Comparison of ENCODE assay signal across 1 cellular context in the genomic region with DNA sequence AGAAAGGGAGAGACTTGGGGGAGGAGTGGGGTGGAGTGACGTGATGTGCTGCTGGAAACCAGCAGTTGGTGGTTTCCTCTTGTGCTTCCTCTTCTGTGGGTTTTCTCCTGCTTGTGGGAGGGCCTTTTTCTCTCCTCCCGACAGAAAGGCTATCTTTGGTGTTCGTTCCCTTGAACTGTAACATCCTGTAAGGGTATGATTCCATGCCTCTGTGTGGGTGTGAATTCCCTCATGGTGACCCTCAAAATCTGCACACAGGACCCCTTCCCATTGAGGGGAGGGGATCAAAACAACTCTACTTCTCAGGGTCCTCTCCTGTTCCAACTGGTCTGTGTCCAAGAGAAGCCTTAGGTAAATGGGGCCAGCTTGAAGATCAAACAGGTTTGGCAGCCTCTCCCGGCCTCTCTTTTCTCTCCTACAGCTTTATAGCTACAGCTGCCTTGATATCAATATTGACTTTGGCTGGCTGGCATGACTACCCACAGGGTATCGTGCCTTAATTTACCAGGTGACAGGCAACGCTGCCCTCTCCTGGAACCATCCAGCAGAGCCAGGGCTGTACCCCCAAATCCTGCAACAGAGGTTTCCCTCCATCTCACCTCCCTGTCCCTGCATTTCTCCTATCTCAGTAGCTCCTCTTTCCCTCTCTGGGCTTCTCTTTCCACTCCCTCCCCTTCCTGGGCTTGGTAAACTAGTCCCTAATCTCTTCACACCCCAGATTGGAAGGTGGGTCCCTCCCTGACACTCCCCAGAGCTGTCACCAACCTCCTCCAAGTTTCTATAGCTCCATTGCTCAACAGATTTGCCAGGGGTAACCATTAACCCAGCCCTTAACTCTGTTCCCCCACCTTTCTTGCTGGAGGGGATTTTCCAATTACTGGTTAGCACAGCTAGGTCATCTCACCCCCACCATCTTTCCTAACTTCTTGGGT.
TF ChIP-seq lines count a peak whose summit lies in the region.

No MANE protein-coding gene starts in this region.

TF ChIP-seq in HepG2, 621 proteins besides CTCF, POLR2A, EP300 and RAD21 (continued from another document):
- TF ChIP-seq, protein P1, sequence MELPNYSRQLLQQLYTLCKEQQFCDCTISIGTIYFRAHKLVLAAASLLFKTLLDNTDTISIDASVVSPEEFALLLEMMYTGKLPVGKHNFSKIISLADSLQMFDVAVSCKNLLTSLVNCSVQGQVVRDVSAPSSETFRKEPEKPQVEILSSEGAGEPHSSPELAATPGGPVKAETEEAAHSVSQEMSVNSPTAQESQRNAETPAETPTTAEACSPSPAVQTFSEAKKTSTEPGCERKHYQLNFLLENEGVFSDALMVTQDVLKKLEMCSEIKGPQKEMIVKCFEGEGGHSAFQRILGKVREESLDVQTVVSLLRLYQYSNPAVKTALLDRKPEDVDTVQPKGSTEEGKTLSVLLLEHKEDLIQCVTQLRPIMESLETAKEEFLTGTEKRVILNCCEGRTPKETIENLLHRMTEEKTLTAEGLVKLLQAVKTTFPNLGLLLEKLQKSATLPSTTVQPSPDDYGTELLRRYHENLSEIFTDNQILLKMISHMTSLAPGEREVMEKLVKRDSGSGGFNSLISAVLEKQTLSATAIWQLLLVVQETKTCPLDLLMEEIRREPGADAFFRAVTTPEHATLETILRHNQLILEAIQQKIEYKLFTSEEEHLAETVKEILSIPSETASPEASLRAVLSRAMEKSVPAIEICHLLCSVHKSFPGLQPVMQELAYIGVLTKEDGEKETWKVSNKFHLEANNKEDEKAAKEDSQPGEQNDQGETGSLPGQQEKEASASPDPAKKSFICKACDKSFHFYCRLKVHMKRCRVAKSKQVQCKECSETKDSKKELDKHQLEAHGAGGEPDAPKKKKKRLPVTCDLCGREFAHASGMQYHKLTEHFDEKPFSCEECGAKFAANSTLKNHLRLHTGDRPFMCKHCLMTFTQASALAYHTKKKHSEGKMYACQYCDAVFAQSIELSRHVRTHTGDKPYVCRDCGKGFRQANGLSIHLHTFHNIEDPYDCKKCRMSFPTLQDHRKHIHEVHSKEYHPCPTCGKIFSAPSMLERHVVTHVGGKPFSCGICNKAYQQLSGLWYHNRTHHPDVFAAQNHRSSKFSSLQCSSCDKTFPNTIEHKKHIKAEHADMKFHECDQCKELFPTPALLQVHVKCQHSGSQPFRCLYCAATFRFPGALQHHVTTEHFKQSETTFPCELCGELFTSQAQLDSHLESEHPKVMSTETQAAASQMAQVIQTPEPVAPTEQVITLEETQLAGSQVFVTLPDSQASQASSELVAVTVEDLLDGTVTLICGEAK (IDR thresholded peaks at IDR 0.05): no peak
- TF ChIP-seq, protein P1 (CRISPR knock-in tag; IDR thresholded peaks at IDR 0.05): peak; percentile 61; the same call in 1 of the 2 replicates
- TF ChIP-seq, protein P2, sequence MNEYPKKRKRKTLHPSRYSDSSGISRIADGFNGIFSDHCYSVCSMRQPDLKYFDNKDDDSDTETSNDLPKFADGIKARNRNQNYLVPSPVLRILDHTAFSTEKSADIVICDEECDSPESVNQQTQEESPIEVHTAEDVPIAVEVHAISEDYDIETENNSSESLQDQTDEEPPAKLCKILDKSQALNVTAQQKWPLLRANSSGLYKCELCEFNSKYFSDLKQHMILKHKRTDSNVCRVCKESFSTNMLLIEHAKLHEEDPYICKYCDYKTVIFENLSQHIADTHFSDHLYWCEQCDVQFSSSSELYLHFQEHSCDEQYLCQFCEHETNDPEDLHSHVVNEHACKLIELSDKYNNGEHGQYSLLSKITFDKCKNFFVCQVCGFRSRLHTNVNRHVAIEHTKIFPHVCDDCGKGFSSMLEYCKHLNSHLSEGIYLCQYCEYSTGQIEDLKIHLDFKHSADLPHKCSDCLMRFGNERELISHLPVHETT (CRISPR knock-in tag; conservative IDR thresholded peaks at IDR 0.05): peak; percentile 31; the same call in 1 of the 2 replicates
- TF ChIP-seq JUNB (CRISPR knock-in tag; IDR thresholded peaks at IDR 0.05; ENCODE audit: borderline replicate concordance) (peak; percentile 63; the same call in 1 of the 2 replicates), PAWR (CRISPR knock-in tag; IDR thresholded peaks at IDR 0.05; ENCODE audit: borderline replicate concordance) (no peak), FOSL2 (CRISPR knock-in tag; IDR thresholded peaks at IDR 0.05) (peak; percentile 74), RARG (CRISPR knock-in tag; IDR thresholded peaks at IDR 0.05; ENCODE audit: low read depth) (no peak), ZNF781 (CRISPR knock-in tag; IDR thresholded peaks at IDR 0.05; ENCODE audit: borderline replicate concordance, not compliant biosample characterization) (no peak), ZNF672 (CRISPR knock-in tag; IDR thresholded peaks at IDR 0.05) (no peak; the same call in 1 of the 2 replicates), HOXD1 (CRISPR knock-in tag; IDR thresholded peaks at IDR 0.05) (peak; percentile 95), KDM5A (IDR thresholded peaks at IDR 0.05; ENCODE audit: borderline replicate concordance, low read length) (no peak), DMAP1 (CRISPR knock-in tag; IDR thresholded peaks at IDR 0.05) (0 out of 2 replicates have a peak, but pooled peaks have one; percentile 19)
- TF ChIP-seq, protein P3, sequence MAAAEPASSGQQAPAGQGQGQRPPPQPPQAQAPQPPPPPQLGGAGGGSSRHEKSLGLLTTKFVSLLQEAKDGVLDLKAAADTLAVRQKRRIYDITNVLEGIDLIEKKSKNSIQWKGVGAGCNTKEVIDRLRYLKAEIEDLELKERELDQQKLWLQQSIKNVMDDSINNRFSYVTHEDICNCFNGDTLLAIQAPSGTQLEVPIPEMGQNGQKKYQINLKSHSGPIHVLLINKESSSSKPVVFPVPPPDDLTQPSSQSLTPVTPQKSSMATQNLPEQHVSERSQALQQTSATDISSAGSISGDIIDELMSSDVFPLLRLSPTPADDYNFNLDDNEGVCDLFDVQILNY (CRISPR knock-in tag; conservative IDR thresholded peaks at IDR 0.05): no peak
- TF ChIP-seq, protein P4, sequence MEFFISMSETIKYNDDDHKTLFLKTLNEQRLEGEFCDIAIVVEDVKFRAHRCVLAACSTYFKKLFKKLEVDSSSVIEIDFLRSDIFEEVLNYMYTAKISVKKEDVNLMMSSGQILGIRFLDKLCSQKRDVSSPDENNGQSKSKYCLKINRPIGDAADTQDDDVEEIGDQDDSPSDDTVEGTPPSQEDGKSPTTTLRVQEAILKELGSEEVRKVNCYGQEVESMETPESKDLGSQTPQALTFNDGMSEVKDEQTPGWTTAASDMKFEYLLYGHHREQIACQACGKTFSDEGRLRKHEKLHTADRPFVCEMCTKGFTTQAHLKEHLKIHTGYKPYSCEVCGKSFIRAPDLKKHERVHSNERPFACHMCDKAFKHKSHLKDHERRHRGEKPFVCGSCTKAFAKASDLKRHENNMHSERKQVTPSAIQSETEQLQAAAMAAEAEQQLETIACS (CRISPR knock-in tag; IDR thresholded peaks at IDR 0.05): peak; percentile 31; the same call in 1 of the 2 replicates
- TF ChIP-seq, protein P5, sequence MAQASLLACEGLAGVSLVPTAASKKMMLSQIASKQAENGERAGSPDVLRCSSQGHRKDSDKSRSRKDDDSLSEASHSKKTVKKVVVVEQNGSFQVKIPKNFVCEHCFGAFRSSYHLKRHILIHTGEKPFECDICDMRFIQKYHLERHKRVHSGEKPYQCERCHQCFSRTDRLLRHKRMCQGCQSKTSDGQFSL (CRISPR knock-in tag; IDR thresholded peaks at IDR 0.05): 0 out of 2 replicates have a peak, but pooled peaks have one; percentile 28
- TF ChIP-seq, protein P6, sequence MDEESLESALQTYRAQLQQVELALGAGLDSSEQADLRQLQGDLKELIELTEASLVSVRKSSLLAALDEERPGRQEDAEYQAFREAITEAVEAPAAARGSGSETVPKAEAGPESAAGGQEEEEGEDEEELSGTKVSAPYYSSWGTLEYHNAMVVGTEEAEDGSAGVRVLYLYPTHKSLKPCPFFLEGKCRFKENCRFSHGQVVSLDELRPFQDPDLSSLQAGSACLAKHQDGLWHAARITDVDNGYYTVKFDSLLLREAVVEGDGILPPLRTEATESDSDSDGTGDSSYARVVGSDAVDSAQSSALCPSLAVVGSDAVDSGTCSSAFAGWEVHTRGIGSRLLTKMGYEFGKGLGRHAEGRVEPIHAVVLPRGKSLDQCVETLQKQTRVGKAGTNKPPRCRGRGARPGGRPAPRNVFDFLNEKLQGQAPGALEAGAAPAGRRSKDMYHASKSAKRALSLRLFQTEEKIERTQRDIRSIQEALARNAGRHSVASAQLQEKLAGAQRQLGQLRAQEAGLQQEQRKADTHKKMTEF (CRISPR knock-in tag; IDR thresholded peaks at IDR 0.05): peak; percentile 20; the same call in 1 of the 2 replicates
- TF ChIP-seq, protein P7, sequence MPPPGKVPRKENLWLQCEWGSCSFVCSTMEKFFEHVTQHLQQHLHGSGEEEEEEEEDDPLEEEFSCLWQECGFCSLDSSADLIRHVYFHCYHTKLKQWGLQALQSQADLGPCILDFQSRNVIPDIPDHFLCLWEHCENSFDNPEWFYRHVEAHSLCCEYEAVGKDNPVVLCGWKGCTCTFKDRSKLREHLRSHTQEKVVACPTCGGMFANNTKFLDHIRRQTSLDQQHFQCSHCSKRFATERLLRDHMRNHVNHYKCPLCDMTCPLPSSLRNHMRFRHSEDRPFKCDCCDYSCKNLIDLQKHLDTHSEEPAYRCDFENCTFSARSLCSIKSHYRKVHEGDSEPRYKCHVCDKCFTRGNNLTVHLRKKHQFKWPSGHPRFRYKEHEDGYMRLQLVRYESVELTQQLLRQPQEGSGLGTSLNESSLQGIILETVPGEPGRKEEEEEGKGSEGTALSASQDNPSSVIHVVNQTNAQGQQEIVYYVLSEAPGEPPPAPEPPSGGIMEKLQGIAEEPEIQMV (CRISPR knock-in tag; IDR thresholded peaks at IDR 0.05; ENCODE audit: low read depth): peak; percentile 83
- TF ChIP-seq, protein P8, sequence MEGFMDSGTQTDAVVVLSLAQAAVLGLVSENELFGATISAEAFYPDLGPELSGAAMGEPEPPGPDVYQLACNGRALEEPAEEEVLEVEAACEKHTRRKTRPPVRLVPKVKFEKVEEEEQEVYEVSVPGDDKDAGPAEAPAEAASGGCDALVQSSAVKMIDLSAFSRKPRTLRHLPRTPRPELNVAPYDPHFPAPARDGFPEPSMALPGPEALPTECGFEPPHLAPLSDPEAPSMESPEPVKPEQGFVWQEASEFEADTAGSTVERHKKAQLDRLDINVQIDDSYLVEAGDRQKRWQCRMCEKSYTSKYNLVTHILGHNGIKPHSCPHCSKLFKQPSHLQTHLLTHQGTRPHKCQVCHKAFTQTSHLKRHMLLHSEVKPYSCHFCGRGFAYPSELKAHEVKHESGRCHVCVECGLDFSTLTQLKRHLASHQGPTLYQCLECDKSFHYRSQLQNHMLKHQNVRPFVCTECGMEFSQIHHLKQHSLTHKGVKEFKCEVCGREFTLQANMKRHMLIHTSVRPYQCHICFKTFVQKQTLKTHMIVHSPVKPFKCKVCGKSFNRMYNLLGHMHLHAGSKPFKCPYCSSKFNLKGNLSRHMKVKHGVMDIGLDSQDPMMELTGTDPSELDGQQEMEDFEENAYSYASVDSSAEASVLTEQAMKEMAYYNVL (CRISPR knock-in tag; IDR thresholded peaks at IDR 0.05; ENCODE audit: borderline replicate concordance): 0 out of 2 replicates have a peak, but pooled peaks have one; percentile 60
- TF ChIP-seq, protein P9, sequence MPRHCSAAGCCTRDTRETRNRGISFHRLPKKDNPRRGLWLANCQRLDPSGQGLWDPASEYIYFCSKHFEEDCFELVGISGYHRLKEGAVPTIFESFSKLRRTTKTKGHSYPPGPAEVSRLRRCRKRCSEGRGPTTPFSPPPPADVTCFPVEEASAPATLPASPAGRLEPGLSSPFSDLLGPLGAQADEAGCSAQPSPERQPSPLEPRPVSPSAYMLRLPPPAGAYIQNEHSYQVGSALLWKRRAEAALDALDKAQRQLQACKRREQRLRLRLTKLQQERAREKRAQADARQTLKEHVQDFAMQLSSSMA (CRISPR knock-in tag; IDR thresholded peaks at IDR 0.05): peak; percentile 63; the same call in 1 of the 2 replicates
- TF ChIP-seq, protein P10, sequence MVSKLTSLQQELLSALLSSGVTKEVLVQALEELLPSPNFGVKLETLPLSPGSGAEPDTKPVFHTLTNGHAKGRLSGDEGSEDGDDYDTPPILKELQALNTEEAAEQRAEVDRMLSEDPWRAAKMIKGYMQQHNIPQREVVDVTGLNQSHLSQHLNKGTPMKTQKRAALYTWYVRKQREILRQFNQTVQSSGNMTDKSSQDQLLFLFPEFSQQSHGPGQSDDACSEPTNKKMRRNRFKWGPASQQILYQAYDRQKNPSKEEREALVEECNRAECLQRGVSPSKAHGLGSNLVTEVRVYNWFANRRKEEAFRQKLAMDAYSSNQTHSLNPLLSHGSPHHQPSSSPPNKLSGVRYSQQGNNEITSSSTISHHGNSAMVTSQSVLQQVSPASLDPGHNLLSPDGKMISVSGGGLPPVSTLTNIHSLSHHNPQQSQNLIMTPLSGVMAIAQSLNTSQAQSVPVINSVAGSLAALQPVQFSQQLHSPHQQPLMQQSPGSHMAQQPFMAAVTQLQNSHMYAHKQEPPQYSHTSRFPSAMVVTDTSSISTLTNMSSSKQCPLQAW (CRISPR knock-in tag; IDR thresholded peaks at IDR 0.05): peak; percentile 97
